ENCODE assay signal across 8 cellular contexts in the genomic region with DNA sequence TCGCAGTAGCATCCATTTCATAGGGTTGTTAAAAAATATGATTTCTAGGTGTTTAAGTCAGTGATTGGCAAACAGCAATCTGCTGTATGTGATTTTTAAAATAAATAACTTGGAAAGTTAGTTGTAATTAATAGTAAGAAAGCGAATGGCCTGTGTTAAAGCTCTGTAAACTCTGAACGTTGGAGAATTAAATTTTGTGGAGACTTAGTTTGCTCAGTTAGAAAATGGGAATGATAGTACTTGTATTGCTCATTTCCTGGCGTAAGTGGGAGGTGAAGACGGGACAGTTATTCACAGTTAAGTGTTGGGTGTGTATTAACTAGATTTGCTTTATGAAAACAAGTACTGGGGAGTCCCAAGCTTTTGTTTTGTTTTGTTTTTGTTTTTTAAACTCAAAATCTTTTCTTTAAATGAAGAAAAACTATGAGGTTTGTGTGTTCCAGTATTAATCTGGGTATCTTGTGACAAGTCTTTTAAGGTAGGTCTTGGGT. TPM values are rescaled to one million over a fixed set of nuclear protein-coding genes. Genes with fewer than 3 reads are reported as not detected.
DNase-seq lines count a peak whose midpoint lies in the region; ATAC-seq, FAIRE-seq and TF ChIP-seq lines count a peak whose summit lies in the region.

No MANE protein-coding gene starts in this region.

- H3K4me3 ChIP-seq in HFF-Myc (replicated peaks; ENCODE audit: low read depth, low read length) (peak overlapping the region; percentile 68), GM12878 (peak overlapping the region; percentile 94), lung (peak overlapping the region; percentile 89)

- H3K4me3 Mint-ChIP-seq in activated naive CD4-positive, alpha-beta T cell treated with anti-CD3 and anti-CD28 coated beads, Interleukin-2, amount 10 ng/mL, durations not matched to agents 7 days and 5 days: no peak overlapping the region

- peak overlapping the region; percentile 57; the same call in 1 of the 2 replicates for H2AFZ ChIP-seq in GM12878 (ENCODE audit: control insufficient read depth, low read depth, low read length)

- no peak for TF ChIP-seq EP300 in GM12878 (IDR thresholded peaks at IDR 0.05; ENCODE audit: borderline replicate concordance in 1 of 2, control insufficient read depth in 1 of 2, low read depth in 2 of 2, low read length in 2 of 2)

- peaks cover 31% of the 10 kb centered on the region for H3K36me3 Mint-ChIP-seq in activated naive CD4-positive, alpha-beta T cell treated with anti-CD3 and anti-CD28 coated beads, Interleukin-2, amount 10 ng/mL, durations not matched to agents 7 days and 5 days

- intact Hi-C loops in GM12878 (cut with micrococcal nuclease; ENCODE audit: unreplicated experiment): no loop called here

- POLR2A ChIA-PET in GM12878 (lab: Charles Lee): interaction anchor here (0.7 to 4.7 kb wide), 15 partner anchors 10 to 1133 kb away, joined by 3 to 45 read pairs (median 5); partner anchors contain the start of genes MRPS14 and ZBTB37

- under 1% methylated on average over 5 of the region's 5 CpGs for WGBS in GM12878 (ENCODE audit: insufficient coverage, insufficient replicate concordance, low lambda C conversion rate, missing lambda C conversion rate)
- 4 to 8% methylated on average over 5 of the region's 5 CpGs for WGBS in lung, 2 donors

- ATAC-seq in GM12878: no peak
- no peak for ATAC-seq in lung (ENCODE audit: insufficient read depth, low FRiP score)
- no peak for ATAC-seq in omental fat pad (ENCODE audit: low FRiP score)
- ATAC-seq in HG02852 (IDR thresholded peaks at IDR 0.05; ENCODE audit: unreplicated experiment): no peak
- no peak for ATAC-seq in HG03469 (IDR thresholded peaks at IDR 0.05; ENCODE audit: unreplicated experiment)

- H3K79me2 ChIP-seq in GM12878 (ENCODE audit: control insufficient read depth, insufficient read depth, low read length): peaks cover 68% of the 10 kb centered on the region

- H3K4me2 ChIP-seq in GM12878 (ENCODE audit: control insufficient read depth, insufficient read depth): peak overlapping the region; percentile 74

- DNase-seq in HFF-Myc (ENCODE audit: extremely low read depth, low read depth): no peak
- no peak for DNase-seq in GM12878 (ENCODE audit: low read depth, low spot score)
- DNase-seq in lung (ENCODE audit: low spot score): no peak
- no peak for DNase-seq in omental fat pad (ENCODE audit: low spot score)
- no peak for DNase-seq in activated naive CD4-positive, alpha-beta T cell treated with anti-CD3 and anti-CD28 coated beads, Interleukin-2, amount 10 ng/mL, durations not matched to agents 7 days and 5 days

- SMC1A ChIA-PET in GM12878 (lab: Charles Lee; ENCODE audit: uncharacterized antibody, unreplicated experiment): interaction anchor here (0.8 to 6.5 kb wide), 15 partner anchors 9 to 249 kb away, joined by 3 to 89 read pairs (median 5); partner anchors contain the start of gene MRPS14

- CTCF ChIA-PET in GM12878 (lab: Yijun Ruan, JAX): interaction anchor here (0.7 to 4.7 kb wide), 14 partner anchors 9 to 233 kb away, joined by 3 to 30 read pairs (median 4); partner anchors contain the start of gene MRPS14
- CTCF ChIA-PET in activated naive CD4-positive, alpha-beta T cell treated with anti-CD3 and anti-CD28 coated beads, Interleukin-2, amount 10 ng/mL, durations not matched to agents 7 days and 5 days (lab: Charles Lee): interaction anchor here (1.0 to 4.6 kb wide), 5 partner anchors 14 to 232 kb away, joined by 3 to 17 read pairs (median 3); partner anchors contain the start of gene MRPS14

- H3K4me1 Mint-ChIP-seq in activated naive CD4-positive, alpha-beta T cell treated with anti-CD3 and anti-CD28 coated beads, Interleukin-2, amount 10 ng/mL, durations not matched to agents 7 days and 5 days: peaks cover 57% of the 10 kb centered on the region

- H3K27ac ChIP-seq in 22Rv1: peak overlapping the region; percentile 97
- peak overlapping the region; percentile 99 for H3K27ac ChIP-seq in GM12878 (ENCODE audit: control insufficient read depth, insufficient read depth)
- peak overlapping the region in 1 of 2 donors; percentile 97 for H3K27ac ChIP-seq in lung (ENCODE audit: low read depth in 1 of 2, low read length in 1 of 2)

- TF ChIP-seq POLR2A in GM12878 (IDR thresholded peaks at IDR 0.05; ENCODE audit: low read depth, low read length): no peak

- no peaks in the 10 kb centered on the region for H4K20me1 ChIP-seq in GM12878 (ENCODE audit: control insufficient read depth, insufficient read depth)

- H3K9me3 ChIP-seq in GM12878 (replicated peaks; ENCODE audit: control insufficient read depth, insufficient read depth, low read length) (no peaks in the 10 kb centered on the region), lung (ENCODE audit: control insufficient read depth in 2 of 2, insufficient read depth in 1 of 2, low read length in 1 of 2) (no peaks in the 10 kb centered on the region)

- FAIRE-seq in GM12878 (lab: Jason Lieb, UNC): peak; percentile 7

- no TSS peak for BruUV-seq in GM12878 (replicated peaks; lab: Mats Ljungman, UMichigan)

- peaks cover 0 to 3% of the 10 kb centered on the region in 2 experiments; a peak in 1 of 4 replicates for H3K36me3 ChIP-seq in GM12878 (ENCODE audit: control insufficient read depth in 2 of 2, insufficient read depth in 2 of 2, low read length in 1 of 2)
- peaks cover 0 to 3% of the 10 kb centered on the region in 2 donors for H3K36me3 ChIP-seq in lung (ENCODE audit: control insufficient read depth in 2 of 2, insufficient read depth in 2 of 2, low read length in 2 of 2)

- H3K27me3 ChIP-seq in GM12878 (replicated peaks in 1 of 2; ENCODE audit: control insufficient read depth in 2 of 2, insufficient read depth in 2 of 2, low read length in 1 of 2) (no peaks in the 10 kb centered on the region), lung (ENCODE audit: control insufficient read depth, insufficient read depth) (no peaks in the 10 kb centered on the region)

- TF ChIP-seq RAD21 in GM12878 (IDR thresholded peaks at IDR 0.05; ENCODE audit: insufficient read depth, low read depth, low read length): no peak

- no peaks in the 10 kb centered on the region for H3K9me3 Mint-ChIP-seq in activated naive CD4-positive, alpha-beta T cell treated with anti-CD3 and anti-CD28 coated beads, Interleukin-2, amount 10 ng/mL, durations not matched to agents 7 days and 5 days

- in situ Hi-C loops in GM12878 (cut with MboI): no loop called here

- RAD21 ChIA-PET in GM12878 (lab: Charles Lee; ENCODE audit: unreplicated experiment): interaction anchor here (0.8 to 4.4 kb wide), 14 partner anchors 11 to 252 kb away, joined by 3 to 58 read pairs (median 4); partner anchors contain the start of gene MRPS14

- H3K4me1 ChIP-seq in GM12878 (ENCODE audit: control insufficient read depth, insufficient read depth, low read length) (peaks cover 9% of the 10 kb centered on the region), lung (ENCODE audit: control insufficient read depth in 2 of 2, insufficient read depth in 2 of 2, low read length in 2 of 2) (peaks cover 4 to 6% of the 10 kb centered on the region in 2 donors)

- no peaks in the 10 kb centered on the region for H3K27me3 Mint-ChIP-seq in activated naive CD4-positive, alpha-beta T cell treated with anti-CD3 and anti-CD28 coated beads, Interleukin-2, amount 10 ng/mL, durations not matched to agents 7 days and 5 days

- no peak for TF ChIP-seq CTCF in 22Rv1 (IDR thresholded peaks at IDR 0.05)
- TF ChIP-seq CTCF in HFF-Myc (IDR thresholded peaks at IDR 0.05; ENCODE audit: low read depth, low read length, missing control alignments): no peak
- no peak for TF ChIP-seq CTCF in GM12878 (IDR thresholded peaks at IDR 0.05 in 2 of 3, conservative IDR thresholded peaks at IDR 0.05 in 1 of 3; ENCODE audit: control insufficient read depth in 2 of 3, extremely low read depth in 1 of 3, insufficient read depth in 1 of 3, low read depth in 3 of 3, low read length in 3 of 3)
- TF ChIP-seq CTCF in lung (IDR thresholded peaks at IDR 0.05; ENCODE audit: control extremely low read depth, extremely low read depth): no peak
- no peak for TF ChIP-seq CTCF in omental fat pad (IDR thresholded peaks at IDR 0.05)

- H3K9ac ChIP-seq in GM12878 (ENCODE audit: control insufficient read depth, insufficient read depth, low read length): peak overlapping the region; percentile 83

- no peak overlapping the region for H3K27ac Mint-ChIP-seq in activated naive CD4-positive, alpha-beta T cell treated with anti-CD3 and anti-CD28 coated beads, Interleukin-2, amount 10 ng/mL, durations not matched to agents 7 days and 5 days

RNA-seq across cellular contexts. Expression of gene CACYBP, which starts 1.0 kb away (rescaled TPM):
- 31.8 and 34.6 TPM in 2 replicates for total RNA-seq in GM12878 (2013; cell fraction: nucleolus; rRNA removed)
- total RNA-seq in GM12878 (2014; rRNA removed): 219 and 337 TPM in 2 replicates
- 191 and 217 TPM in 2 replicates for total RNA-seq in GM12878 (2014; rRNA removed; fragmentation: Illumina TruSeq; extraction: Trizol)
- total RNA-seq in GM12878 (2021): 140 and 142 TPM in 2 replicates
- polyA plus RNA-seq in GM12878 (2011; ENCODE audit: low read depth): 50.2 TPM
- polyA plus RNA-seq in GM12878 (2011; rRNA removed): 77.7 and 118 TPM in 2 replicates
- polyA plus RNA-seq in GM12878 (2011; cell fraction: cytosol; rRNA removed): 54.1 and 73.7 TPM in 2 replicates
- polyA plus RNA-seq in GM12878 (2011; cell fraction: nucleus; rRNA removed): 26.5 and 55.8 TPM in 2 replicates
- 93.7 and 110 TPM in 2 replicates for polyA plus RNA-seq in GM12878 (2012)
- polyA plus RNA-seq in GM12878 (2014; fragmentation: Illumina TruSeq; extraction: Trizol): 120 and 220 TPM in 2 replicates
- polyA plus RNA-seq in GM12878 (2014; fragmentation: Nextera tagmentation; extraction: Ambion mirVana): 100 to 1,000 TPM; 189 to 199 TPM
- polyA plus RNA-seq in GM12878 (2014; rRNA removed): 354 and 488 TPM in 2 replicates
- 100 to 1,000 TPM; 431 to 439 TPM for polyA plus RNA-seq in GM12878 (2016; fragmentation: Nextera tagmentation; extraction: Ambion mirVana)
- 12.0 and 30.3 TPM in 2 replicates for polyA minus RNA-seq in GM12878 (2011; rRNA and poly(A)+ RNA removed)
- 12.6 and 14.0 TPM in 2 replicates for polyA minus RNA-seq in GM12878 (2011; cell fraction: cytosol; rRNA and poly(A)+ RNA removed)
- 21.4 and 31.9 TPM in 2 replicates for polyA minus RNA-seq in GM12878 (2011; cell fraction: nucleus; rRNA and poly(A)+ RNA removed)
- total RNA-seq in lung: 100 to 1,000 TPM in 1 of 2 donors, 10 to 100 TPM in 1; 62.8 to 219 TPM
- polyA plus RNA-seq in lung: 10 to 100 TPM; 40.6 to 67.3 TPM
- 100 to 1,000 TPM in 2 of 4 donors, 10 to 100 TPM in 2; 53.2 to 149 (median 89.1) TPM for total RNA-seq in omental fat pad

RNA-seq across cellular contexts. Expression of gene MRPS14, which starts 22.5 kb away (rescaled TPM):
- 31.6 and 35.9 TPM in 2 replicates for total RNA-seq in GM12878 (2013; cell fraction: nucleolus; rRNA removed)
- 35.7 and 37.9 TPM in 2 replicates for total RNA-seq in GM12878 (2014; rRNA removed)
- total RNA-seq in GM12878 (2014; rRNA removed; fragmentation: Illumina TruSeq; extraction: Trizol): 28.2 and 31.1 TPM in 2 replicates
- 37.0 and 40.6 TPM in 2 replicates for total RNA-seq in GM12878 (2021)
- polyA plus RNA-seq in GM12878 (2011; ENCODE audit: low read depth): 22.3 TPM
- polyA plus RNA-seq in GM12878 (2011; rRNA removed): 57.6 and 70.6 TPM in 2 replicates
- 31.5 and 37.1 TPM in 2 replicates for polyA plus RNA-seq in GM12878 (2011; cell fraction: cytosol; rRNA removed)
- 24.7 and 31.1 TPM in 2 replicates for polyA plus RNA-seq in GM12878 (2011; cell fraction: nucleus; rRNA removed)
- 26.7 and 29.7 TPM in 2 replicates for polyA plus RNA-seq in GM12878 (2012)
- 39.8 and 40.5 TPM in 2 replicates for polyA plus RNA-seq in GM12878 (2014; fragmentation: Illumina TruSeq; extraction: Trizol)
- 100 to 1,000 TPM; 223 to 224 TPM for polyA plus RNA-seq in GM12878 (2014; fragmentation: Nextera tagmentation; extraction: Ambion mirVana)
- 37.7 and 43.2 TPM in 2 replicates for polyA plus RNA-seq in GM12878 (2014; rRNA removed)
- polyA plus RNA-seq in GM12878 (2016; fragmentation: Nextera tagmentation; extraction: Ambion mirVana): 100 to 1,000 TPM; 112 to 122 TPM
- 15.9 and 17.7 TPM in 2 replicates for polyA minus RNA-seq in GM12878 (2011; rRNA and poly(A)+ RNA removed)
- 5.8 and 6.0 TPM in 2 replicates for polyA minus RNA-seq in GM12878 (2011; cell fraction: cytosol; rRNA and poly(A)+ RNA removed)
- polyA minus RNA-seq in GM12878 (2011; cell fraction: nucleus; rRNA and poly(A)+ RNA removed): 7.7 and 12.0 TPM in 2 replicates
- 10 to 100 TPM; 24.3 to 39.7 TPM for total RNA-seq in lung
- polyA plus RNA-seq in lung: 10 to 100 TPM; 13.4 to 22.6 TPM
- total RNA-seq in omental fat pad: 10 to 100 TPM; 14.9 to 37.0 (median 23.5) TPM
